ENCODE assay signal across 1 cellular context in genomic region chr19:58475714-58476497, GRCh38.
A peak's percentile ranks its signal among the peaks of the same experiment; 100 is the strongest.
TF ChIP-seq lines count a peak whose summit lies in the region.

ZNF446 (plus strand) TSS chr19:58476352; CDS start chr19:58477219, 867 bp downstream.

TF ChIP-seq in HepG2, 621 proteins besides CTCF, POLR2A, EP300 and RAD21 (continued from another document):
- peak; percentile 50; the same call in 1 of the 2 replicates for TF ChIP-seq ZBTB38 (CRISPR knock-in tag; IDR thresholded peaks at IDR 0.05)
- TF ChIP-seq ZNF709 (CRISPR knock-in tag; IDR thresholded peaks at IDR 0.05), result peak; percentile 68
- TF ChIP-seq NFYC (CRISPR knock-in tag; IDR thresholded peaks at IDR 0.05), result peak; percentile 83
- no peak for TF ChIP-seq SRSF9 (IDR thresholded peaks at IDR 0.05; ENCODE audit: borderline replicate concordance, insufficient read depth, low read depth, low read length, poor library complexity, severe bottlenecking)
- peak; percentile 93 for TF ChIP-seq RFXAP (CRISPR knock-in tag; IDR thresholded peaks at IDR 0.05; ENCODE audit: borderline replicate concordance)
- TF ChIP-seq ERF (CRISPR knock-in tag; IDR thresholded peaks at IDR 0.05), result peak; percentile 57
- TF ChIP-seq NR1H2 (CRISPR knock-in tag; IDR thresholded peaks at IDR 0.05; ENCODE audit: borderline replicate concordance, low read depth), result no peak
- TF ChIP-seq NR2F1 (CRISPR knock-in tag; IDR thresholded peaks at IDR 0.05), result peak; percentile 83 to 91
- 0 out of 2 replicates have a peak, but pooled peaks have one; percentile 1 for TF ChIP-seq MIER3 (CRISPR knock-in tag; IDR thresholded peaks at IDR 0.05; ENCODE audit: borderline replicate concordance)
- peak; percentile 36; the same call in 1 of the 2 replicates for TF ChIP-seq HDAC2 (CRISPR knock-in tag; IDR thresholded peaks at IDR 0.05)
- TF ChIP-seq POGZ (CRISPR knock-in tag; IDR thresholded peaks at IDR 0.05), result 0 out of 2 replicates have a peak, but pooled peaks have one; percentile 9
- peak; percentile 75 for TF ChIP-seq RARA (CRISPR knock-in tag; IDR thresholded peaks at IDR 0.05)
- TF ChIP-seq ZNF558 (CRISPR knock-in tag; IDR thresholded peaks at IDR 0.05; ENCODE audit: borderline replicate concordance), result 0 out of 2 replicates have a peak, but pooled peaks have one; percentile 24
- TF ChIP-seq STAG1 (CRISPR knock-in tag; IDR thresholded peaks at IDR 0.05), result peak; percentile 7
